Comparison of ENCODE assay signal across 8 cellular contexts in genomic region chr6:81751388-81752083, GRCh38. TPM values are rescaled to one million over a fixed set of nuclear protein-coding genes. Genes with fewer than 3 reads are reported as not detected.
DNase-seq lines count a peak whose midpoint lies in the region; FAIRE-seq lines count a peak whose summit lies in the region.

No MANE protein-coding gene starts in this region.

- FAIRE-seq in small intestine (lab: Jason Lieb, UNC), result no peak

- no peaks in the 10 kb centered on the region for H3K27me3 ChIP-seq in small intestine (ENCODE audit: control insufficient read depth in 2 of 2, insufficient read depth in 2 of 2, low read length in 2 of 2)

- in situ Hi-C loops in T47D (cut with HindIII; ENCODE audit: low pct_unique_long_range_greater_than_20kb, low sequenced_read_pairs), result no loop called here

- H3K27ac ChIP-seq in small intestine (ENCODE audit: low read depth in 1 of 2, low read length in 1 of 2), result peak overlapping the region; percentile 82 to 92

- H3K9me3 ChIP-seq in small intestine (ENCODE audit: control insufficient read depth, low read depth), result no peaks in the 10 kb centered on the region

- 1 to 4% (median 4%) methylated on average over 62 to 65 of the region's 65 CpGs for WGBS in small intestine, 3 donors

- peak overlapping the region; percentile 82 to 87 for H3K4me3 ChIP-seq in small intestine (ENCODE audit: low read depth in 1 of 2, low read length in 2 of 2)

- peaks cover 3 to 5% of the 10 kb centered on the region in 2 donors for H3K4me1 ChIP-seq in small intestine (ENCODE audit: control insufficient read depth in 2 of 2, insufficient read depth in 1 of 2, low read depth in 1 of 2, low read length in 1 of 2)

- peaks cover 1 to 2% of the 10 kb centered on the region in 2 donors for H3K36me3 ChIP-seq in small intestine (ENCODE audit: control insufficient read depth in 2 of 2, insufficient read depth in 2 of 2, low read length in 2 of 2)

- DNase-seq in AG08395 (ENCODE audit: low spot score), result peak; percentile 24
- DNase-seq in HCEC 1CT, result peak; percentile 56
- peak in 4 of 5 experiments; percentile 2 to 52 (median 8) for DNase-seq in T-helper 2 cell
- DNase-seq in T47D (ENCODE audit: low read depth in 1 of 2, low spot score in 1 of 2), result peak; percentile 9 to 49
- DNase-seq in iPS-NIHi7 (ENCODE audit: extremely low spot score), result peak; percentile 21
- DNase-seq in small intestine, result peak; percentile 36
- no peak for DNase-seq in KG1 (lab: John Stamatoyannopoulos, UW)
- no peak for DNase-seq in NCI-H2107 (lab: John Stamatoyannopoulos, UW)

RNA-seq across cellular contexts. Expression of gene TENT5A, which starts 0.9 kb away (rescaled TPM):
- 10 to 100 TPM in 2 of 3 donors, 1 to 10 TPM in 1; 6.0 to 20.6 (median 17.6) TPM for polyA plus RNA-seq in small intestine

Comparison
In these comparisons a context has a peak if more than half of its experiments do, and no peak if none do; other contexts are left out.
1. DNase-seq: peak in AG08395 (single experiment), HCEC 1CT (single experiment), T-helper 2 cell (4 of 5), T47D (2 of 2), iPS-NIHi7 (single experiment) and small intestine (single experiment); none in KG1 (single experiment) and NCI-H2107 (single experiment).